Comparison of ENCODE assay signal across 1 cellular context in genomic region chr6:35342258-35343091, GRCh38.
TF ChIP-seq lines count a peak whose summit lies in the region.

TSS of gene PPARD (plus strand) at chr6:35342558. CDS start at chr6:35411088, 68,530 bp downstream.

TF ChIP-seq in K562, 482 proteins besides CTCF, POLR2A, EP300 and RAD21 (continued from another document and continues in another):
- TF ChIP-seq DMBX1 (CRISPR knock-in tag; IDR thresholded peaks at IDR 0.05; ENCODE audit: borderline replicate concordance) = no peak
- TF ChIP-seq CBX3 (IDR thresholded peaks at IDR 0.05; ENCODE audit: borderline replicate concordance in 1 of 2, low read length in 2 of 2) = no peak
- no peak for TF ChIP-seq KDM5B (IDR thresholded peaks at IDR 0.05; ENCODE audit: insufficient replicate concordance, low read depth, low read length)
- TF ChIP-seq ZNF639 (CRISPR knock-in tag; conservative IDR thresholded peaks at IDR 0.05 in 1 of 2, IDR thresholded peaks at IDR 0.05 in 1 of 2) = no peak
- peak; percentile 85 for TF ChIP-seq RBBP5 (IDR thresholded peaks at IDR 0.05; ENCODE audit: borderline replicate concordance, insufficient read depth, low read length, poor library complexity, severe bottlenecking)
- TF ChIP-seq CEBPG (CRISPR knock-in tag; IDR thresholded peaks at IDR 0.05) = no peak
- no peak for TF ChIP-seq CEBPG (tag; conservative IDR thresholded peaks at IDR 0.05 in 1 of 2, IDR thresholded peaks at IDR 0.05 in 1 of 2)
- TF ChIP-seq KDM4B (IDR thresholded peaks at IDR 0.05; ENCODE audit: borderline replicate concordance in 2 of 2, low read depth in 1 of 2) = no peak
- no peak for TF ChIP-seq ZNF124 (CRISPR knock-in tag; IDR thresholded peaks at IDR 0.05)
- peak; percentile 100 for TF ChIP-seq ARID2 (IDR thresholded peaks at IDR 0.05)
- no peak for TF ChIP-seq ZNF449 (CRISPR knock-in tag; IDR thresholded peaks at IDR 0.05)
- TF ChIP-seq THAP7 (CRISPR knock-in tag; IDR thresholded peaks at IDR 0.05) = no peak
- no peak for TF ChIP-seq HDAC6 (IDR thresholded peaks at IDR 0.05; ENCODE audit: low read depth, low read length)
- TF ChIP-seq SMARCA4 (IDR thresholded peaks at IDR 0.05) = no peak
- TF ChIP-seq, protein P1, sequence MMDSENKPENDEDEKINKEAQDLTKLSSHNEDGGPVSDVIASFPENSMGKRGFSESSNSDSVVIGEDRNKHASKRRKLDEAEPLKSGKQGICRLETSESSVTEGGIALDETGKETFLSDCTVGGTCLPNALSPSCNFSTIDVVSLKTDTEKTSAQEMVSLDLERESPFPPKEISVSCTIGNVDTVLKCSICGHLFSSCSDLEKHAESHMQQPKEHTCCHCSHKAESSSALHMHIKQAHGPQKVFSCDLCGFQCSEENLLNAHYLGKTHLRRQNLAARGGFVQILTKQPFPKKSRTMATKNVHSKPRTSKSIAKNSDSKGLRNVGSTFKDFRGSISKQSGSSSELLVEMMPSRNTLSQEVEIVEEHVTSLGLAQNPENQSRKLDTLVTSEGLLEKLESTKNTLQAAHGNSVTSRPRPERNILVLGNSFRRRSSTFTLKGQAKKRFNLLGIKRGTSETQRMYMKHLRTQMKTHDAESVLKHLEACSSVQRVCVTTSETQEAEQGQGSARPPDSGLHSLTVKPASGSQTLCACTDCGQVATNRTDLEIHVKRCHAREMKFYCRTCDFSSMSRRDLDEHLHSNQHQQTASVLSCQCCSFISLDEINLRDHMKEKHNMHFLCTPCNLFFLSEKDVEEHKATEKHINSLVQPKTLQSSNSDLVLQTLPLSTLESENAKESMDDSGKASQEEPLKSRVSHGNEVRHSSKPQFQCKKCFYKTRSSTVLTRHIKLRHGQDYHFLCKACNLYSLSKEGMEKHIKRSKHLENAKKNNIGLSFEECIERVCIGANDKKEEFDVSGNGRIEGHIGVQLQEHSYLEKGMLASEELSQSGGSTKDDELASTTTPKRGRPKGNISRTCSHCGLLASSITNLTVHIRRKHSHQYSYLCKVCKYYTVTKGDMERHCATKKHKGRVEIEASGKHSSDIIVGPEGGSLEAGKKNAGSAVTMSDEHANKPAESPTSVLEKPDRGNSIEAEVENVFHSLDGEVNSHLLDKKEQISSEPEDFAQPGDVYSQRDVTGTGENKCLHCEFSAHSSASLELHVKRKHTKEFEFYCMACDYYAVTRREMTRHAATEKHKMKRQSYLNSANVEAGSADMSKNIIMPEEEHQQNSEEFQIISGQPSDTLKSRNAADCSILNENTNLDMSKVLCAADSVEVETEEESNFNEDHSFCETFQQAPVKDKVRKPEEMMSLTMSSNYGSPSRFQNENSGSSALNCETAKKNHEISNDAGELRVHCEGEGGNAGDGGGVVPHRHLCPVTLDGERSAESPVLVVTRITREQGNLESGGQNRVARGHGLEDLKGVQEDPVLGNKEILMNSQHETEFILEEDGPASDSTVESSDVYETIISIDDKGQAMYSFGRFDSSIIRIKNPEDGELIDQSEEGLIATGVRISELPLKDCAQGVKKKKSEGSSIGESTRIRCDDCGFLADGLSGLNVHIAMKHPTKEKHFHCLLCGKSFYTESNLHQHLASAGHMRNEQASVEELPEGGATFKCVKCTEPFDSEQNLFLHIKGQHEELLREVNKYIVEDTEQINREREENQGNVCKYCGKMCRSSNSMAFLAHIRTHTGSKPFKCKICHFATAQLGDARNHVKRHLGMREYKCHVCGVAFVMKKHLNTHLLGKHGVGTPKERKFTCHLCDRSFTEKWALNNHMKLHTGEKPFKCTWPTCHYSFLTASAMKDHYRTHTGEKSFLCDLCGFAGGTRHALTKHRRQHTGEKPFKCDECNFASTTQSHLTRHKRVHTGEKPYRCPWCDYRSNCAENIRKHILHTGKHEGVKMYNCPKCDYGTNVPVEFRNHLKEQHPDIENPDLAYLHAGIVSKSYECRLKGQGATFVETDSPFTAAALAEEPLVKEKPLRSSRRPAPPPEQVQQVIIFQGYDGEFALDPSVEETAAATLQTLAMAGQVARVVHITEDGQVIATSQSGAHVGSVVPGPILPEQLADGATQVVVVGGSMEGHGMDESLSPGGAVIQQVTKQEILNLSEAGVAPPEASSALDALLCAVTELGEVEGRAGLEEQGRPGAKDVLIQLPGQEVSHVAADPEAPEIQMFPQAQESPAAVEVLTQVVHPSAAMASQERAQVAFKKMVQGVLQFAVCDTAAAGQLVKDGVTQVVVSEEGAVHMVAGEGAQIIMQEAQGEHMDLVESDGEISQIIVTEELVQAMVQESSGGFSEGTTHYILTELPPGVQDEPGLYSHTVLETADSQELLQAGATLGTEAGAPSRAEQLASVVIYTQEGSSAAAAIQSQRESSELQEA (IDR thresholded peaks at IDR 0.05; ENCODE audit: low read depth) = no peak
- TF ChIP-seq, protein P2, sequence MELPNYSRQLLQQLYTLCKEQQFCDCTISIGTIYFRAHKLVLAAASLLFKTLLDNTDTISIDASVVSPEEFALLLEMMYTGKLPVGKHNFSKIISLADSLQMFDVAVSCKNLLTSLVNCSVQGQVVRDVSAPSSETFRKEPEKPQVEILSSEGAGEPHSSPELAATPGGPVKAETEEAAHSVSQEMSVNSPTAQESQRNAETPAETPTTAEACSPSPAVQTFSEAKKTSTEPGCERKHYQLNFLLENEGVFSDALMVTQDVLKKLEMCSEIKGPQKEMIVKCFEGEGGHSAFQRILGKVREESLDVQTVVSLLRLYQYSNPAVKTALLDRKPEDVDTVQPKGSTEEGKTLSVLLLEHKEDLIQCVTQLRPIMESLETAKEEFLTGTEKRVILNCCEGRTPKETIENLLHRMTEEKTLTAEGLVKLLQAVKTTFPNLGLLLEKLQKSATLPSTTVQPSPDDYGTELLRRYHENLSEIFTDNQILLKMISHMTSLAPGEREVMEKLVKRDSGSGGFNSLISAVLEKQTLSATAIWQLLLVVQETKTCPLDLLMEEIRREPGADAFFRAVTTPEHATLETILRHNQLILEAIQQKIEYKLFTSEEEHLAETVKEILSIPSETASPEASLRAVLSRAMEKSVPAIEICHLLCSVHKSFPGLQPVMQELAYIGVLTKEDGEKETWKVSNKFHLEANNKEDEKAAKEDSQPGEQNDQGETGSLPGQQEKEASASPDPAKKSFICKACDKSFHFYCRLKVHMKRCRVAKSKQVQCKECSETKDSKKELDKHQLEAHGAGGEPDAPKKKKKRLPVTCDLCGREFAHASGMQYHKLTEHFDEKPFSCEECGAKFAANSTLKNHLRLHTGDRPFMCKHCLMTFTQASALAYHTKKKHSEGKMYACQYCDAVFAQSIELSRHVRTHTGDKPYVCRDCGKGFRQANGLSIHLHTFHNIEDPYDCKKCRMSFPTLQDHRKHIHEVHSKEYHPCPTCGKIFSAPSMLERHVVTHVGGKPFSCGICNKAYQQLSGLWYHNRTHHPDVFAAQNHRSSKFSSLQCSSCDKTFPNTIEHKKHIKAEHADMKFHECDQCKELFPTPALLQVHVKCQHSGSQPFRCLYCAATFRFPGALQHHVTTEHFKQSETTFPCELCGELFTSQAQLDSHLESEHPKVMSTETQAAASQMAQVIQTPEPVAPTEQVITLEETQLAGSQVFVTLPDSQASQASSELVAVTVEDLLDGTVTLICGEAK (IDR thresholded peaks at IDR 0.05) = no peak
- TF ChIP-seq, protein P2 (CRISPR knock-in tag; IDR thresholded peaks at IDR 0.05) = no peak
- no peak for TF ChIP-seq ZNF324 (CRISPR knock-in tag; IDR thresholded peaks at IDR 0.05)
- TF ChIP-seq, protein P3, sequence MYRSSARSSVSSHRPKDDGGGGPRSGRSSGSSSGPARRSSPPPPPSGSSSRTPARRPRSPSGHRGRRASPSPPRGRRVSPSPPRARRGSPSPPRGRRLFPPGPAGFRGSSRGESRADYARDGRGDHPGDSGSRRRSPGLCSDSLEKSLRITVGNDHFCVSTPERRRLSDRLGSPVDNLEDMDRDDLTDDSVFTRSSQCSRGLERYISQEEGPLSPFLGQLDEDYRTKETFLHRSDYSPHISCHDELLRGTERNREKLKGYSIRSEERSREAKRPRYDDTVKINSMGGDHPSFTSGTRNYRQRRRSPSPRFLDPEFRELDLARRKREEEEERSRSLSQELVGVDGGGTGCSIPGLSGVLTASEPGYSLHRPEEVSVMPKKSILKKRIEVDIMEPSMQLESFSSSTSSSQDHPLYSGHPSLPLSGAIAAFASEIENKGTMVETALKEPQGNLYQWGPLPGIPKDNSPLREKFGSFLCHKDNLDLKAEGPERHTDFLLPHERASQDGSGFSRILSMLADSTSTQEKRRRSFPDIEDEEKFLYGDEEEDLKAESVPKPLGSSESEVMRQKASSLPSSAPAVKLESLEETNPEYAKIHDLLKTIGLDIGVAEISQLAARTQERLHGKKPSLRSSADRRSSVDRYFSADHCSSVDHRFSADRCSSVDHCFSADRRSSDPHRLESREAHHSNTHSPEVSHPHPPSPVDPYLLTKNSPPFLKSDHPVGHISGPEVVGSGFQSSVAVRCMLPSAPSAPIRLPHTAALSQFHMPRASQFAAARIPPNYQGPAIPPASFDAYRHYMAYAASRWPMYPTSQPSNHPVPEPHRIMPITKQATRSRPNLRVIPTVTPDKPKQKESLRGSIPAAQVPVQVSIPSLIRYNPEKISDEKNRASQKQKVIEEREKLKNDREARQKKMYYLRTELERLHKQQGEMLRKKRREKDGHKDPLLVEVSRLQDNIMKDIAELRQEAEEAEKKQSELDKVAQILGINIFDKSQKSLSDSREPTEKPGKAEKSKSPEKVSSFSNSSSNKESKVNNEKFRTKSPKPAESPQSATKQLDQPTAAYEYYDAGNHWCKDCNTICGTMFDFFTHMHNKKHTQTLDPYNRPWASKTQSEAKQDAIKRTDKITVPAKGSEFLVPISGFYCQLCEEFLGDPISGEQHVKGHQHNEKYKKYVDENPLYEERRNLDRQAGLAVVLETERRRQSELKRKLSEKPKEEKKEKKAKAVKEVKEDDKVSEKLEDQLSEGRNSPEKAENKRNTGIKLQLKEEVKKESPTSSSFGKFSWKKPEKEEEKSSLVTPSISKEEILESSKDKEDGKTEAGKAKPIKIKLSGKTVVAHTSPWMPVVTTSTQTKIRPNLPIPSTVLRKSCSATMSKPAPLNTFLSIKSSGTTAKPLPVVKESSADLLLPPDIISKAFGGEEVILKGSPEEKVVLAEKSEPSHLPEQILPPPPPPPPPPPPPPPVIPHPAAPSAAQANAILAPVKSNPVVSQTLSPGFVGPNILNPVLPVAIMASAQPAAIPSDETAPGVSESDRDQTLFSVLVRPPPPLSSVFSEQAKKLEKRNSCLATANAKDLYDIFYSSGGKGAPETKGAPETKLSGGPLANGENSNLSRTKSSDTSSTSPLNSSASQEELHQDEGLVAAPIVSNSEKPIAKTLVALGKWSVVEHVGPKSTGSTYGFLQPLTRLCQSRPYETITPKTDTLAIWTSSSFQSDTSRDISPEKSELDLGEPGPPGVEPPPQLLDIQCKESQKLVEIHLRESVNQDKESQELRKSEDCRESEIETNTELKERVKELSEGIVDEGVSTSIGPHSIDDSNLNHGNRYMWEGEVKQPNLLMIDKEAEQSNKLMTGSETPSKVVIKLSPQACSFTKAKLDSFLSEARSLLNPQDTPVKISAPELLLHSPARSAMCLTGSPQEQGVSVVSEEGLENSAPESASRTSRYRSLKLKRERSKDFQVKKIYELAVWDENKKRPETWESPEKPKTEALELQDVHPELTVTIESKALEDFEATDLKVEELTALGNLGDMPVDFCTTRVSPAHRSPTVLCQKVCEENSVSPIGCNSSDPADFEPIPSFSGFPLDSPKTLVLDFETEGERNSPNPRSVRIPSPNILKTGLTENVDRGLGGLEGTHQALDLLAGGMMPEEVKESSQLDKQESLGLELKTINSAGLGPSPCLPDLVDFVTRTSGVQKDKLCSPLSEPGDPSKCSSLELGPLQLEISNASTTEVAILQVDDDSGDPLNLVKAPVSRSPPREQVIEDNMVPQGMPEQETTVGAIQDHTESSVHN (IDR thresholded peaks at IDR 0.05; ENCODE audit: borderline replicate concordance in 1 of 2, low read depth in 1 of 2) = no peak
- TF ChIP-seq DIDO1 (tag; IDR thresholded peaks at IDR 0.05; ENCODE audit: low read depth) = no peak
- TF ChIP-seq ZNF561 (CRISPR knock-in tag; conservative IDR thresholded peaks at IDR 0.05) = no peak
